1 cellular context compared by ENCODE assay signal in the genomic region with DNA sequence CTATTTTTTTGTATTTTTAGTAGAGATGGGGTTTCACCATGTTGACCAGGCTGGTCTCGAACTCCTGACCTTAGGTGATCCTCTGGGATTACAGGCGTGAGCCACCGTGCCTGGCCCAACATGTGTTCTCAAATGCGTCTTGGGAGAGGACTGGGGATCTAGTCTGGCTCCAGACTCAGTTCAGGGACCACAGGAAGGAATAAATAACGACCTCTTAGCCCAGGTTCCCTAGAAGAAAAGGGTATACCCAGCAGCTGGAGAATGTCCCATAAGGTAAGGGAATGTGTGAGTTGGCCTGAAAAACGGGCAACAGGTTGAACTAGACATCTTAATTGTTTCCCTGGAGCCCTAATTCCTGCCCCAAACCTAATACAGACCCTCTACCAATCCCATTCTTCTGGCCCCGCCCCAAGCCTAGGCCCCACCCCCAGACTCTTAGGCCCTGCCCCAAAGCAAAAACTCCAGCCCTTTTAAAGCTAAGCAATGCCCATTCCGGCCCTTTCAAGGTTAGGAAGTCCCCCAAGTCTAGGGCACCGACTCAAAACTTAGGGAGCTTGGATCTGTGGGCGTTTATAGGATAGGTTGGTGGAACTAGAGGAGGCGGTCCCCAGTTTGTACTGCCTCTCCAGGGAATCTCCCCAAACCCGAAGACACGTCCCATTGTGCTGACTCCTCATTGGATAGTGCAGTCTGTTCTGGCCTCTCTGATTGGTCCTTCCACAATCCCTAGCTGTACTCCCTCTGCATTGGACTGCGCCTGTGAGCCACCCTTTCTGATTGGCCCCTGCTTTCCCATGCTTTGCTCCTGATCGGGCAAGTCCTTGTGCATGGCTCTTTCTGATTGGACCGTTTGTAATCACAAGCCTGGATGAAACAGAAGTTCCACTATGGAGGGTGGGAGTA.
A peak's percentile ranks its signal among the peaks of the same experiment; 100 is the strongest.
TF ChIP-seq lines count a peak whose summit lies in the region.

No MANE protein-coding gene starts in this region.

TF ChIP-seq in H1, 55 proteins besides CTCF, POLR2A, EP300 and RAD21:
- TF ChIP-seq TEAD4 (IDR thresholded peaks at IDR 0.05; ENCODE audit: low read depth, low read length) (no peak), SP1 (IDR thresholded peaks at IDR 0.05; ENCODE audit: low read depth, low read length) (peak; percentile 94), CHD2 (IDR thresholded peaks at IDR 0.05; ENCODE audit: low read length) (peak; percentile 78), POLR2AphosphoS5 (IDR thresholded peaks at IDR 0.05; ENCODE audit: low read depth, low read length) (no peak)
